In genomic region chr2:127162261-127163089, GRCh38 we compare ENCODE assay signal across 24 cellular contexts. TPM values are rescaled to one million over a fixed set of nuclear protein-coding genes. Genes with fewer than 3 reads are reported as not detected.
A peak's percentile ranks its signal among the peaks of the same experiment; 100 is the strongest.
DNase-seq lines count a peak whose midpoint lies in the region; TF ChIP-seq lines count a peak whose summit lies in the region.
"Had no signal": no experiment of that assay in that cellular context is flagged by ENCODE, and none has a peak within 500 bp of the region (broad histone marks: within the 10 kb centered on the region; RNA-seq: fewer than 3 reads in every experiment).

No MANE protein-coding gene starts in this region.

- H3K4me3 ChIP-seq in PC-9 (no peak overlapping the region), esophagus muscularis mucosa (no peak overlapping the region), MG63 (no peak overlapping the region)
- H3K4me3 ChIP-seq: GM23338, HAP-1, K562, SJCRH30 had no signal

- H3K27me3 Mint-ChIP-seq in osteocyte (ENCODE audit: unreplicated experiment), result no peaks in the 10 kb centered on the region

- no peaks in the 10 kb centered on the region for H3K9me3 Mint-ChIP-seq in osteocyte (ENCODE audit: unreplicated experiment)
- H3K9me3 Mint-ChIP-seq: CD14-positive monocyte, GM23338, HFFc6 had no signal

- POLR2A ChIA-PET in PC-9 (lab: Charles Lee; ENCODE audit: unreplicated experiment), result interaction anchor here (0.6 kb wide), 1 partner anchor 542 kb away, joined by 8 read pairs; no protein-coding TSS in a partner anchor

- H3K27ac ChIP-seq in PC-9, result no peak overlapping the region
- H3K27ac ChIP-seq in esophagus muscularis mucosa (replicated peaks in 1 of 4), result no peak overlapping the region
- H3K27ac ChIP-seq: SJCRH30 had no signal

- no TSS peak for BruUV-seq in PC-9 (replicated peaks; lab: Mats Ljungman, UMichigan)

- no peaks in the 10 kb centered on the region for H3K9me2 ChIP-seq in PC-9 (ENCODE audit: insufficient read depth)

- no peaks in the 10 kb centered on the region for H3K79me2 ChIP-seq in PC-9 (ENCODE audit: low read depth)

- TF ChIP-seq CTCF in PC-9 (conservative IDR thresholded peaks at IDR 0.05) (no peak), esophagus muscularis mucosa (IDR thresholded peaks at IDR 0.05) (no peak), osteocyte (IDR thresholded peaks at IDR 0.05) (no peak)

- 98% methylated on average over 6 of the region's 7 CpGs for WGBS in esophagus muscularis mucosa

- TF ChIP-seq EP300 in esophagus muscularis mucosa (IDR thresholded peaks at IDR 0.05), result no peak

- H4K20me1 ChIP-seq in PC-9 (ENCODE audit: insufficient read depth), result no peaks in the 10 kb centered on the region

- H3F3A ChIP-seq in PC-9 (ENCODE audit: insufficient read depth, low read depth), result peaks cover 39% of the 10 kb centered on the region

- H3K4me2 ChIP-seq in PC-9, result peak overlapping the region; percentile 3; the same call in 1 of the 2 replicates
- H3K4me2 ChIP-seq: GM23338 had no signal

- H3K27me3 ChIP-seq in PC-9 (ENCODE audit: insufficient read depth, low read depth), result no peaks in the 10 kb centered on the region
- H3K27me3 ChIP-seq in esophagus muscularis mucosa, result no peaks in the 10 kb centered on the region
- no peaks in the 10 kb centered on the region for H3K27me3 ChIP-seq in MG63
- H3K27me3 ChIP-seq: SJCRH30 had no signal

- H3K4me1 ChIP-seq in PC-9 (replicated peaks; ENCODE audit: insufficient read depth) (peaks cover 54% of the 10 kb centered on the region), esophagus muscularis mucosa (peaks cover 0 to 11% (median 0%) of the 10 kb centered on the region in 4 donors)
- H3K4me1 ChIP-seq: HAP-1 had no signal

- H3K9me3 ChIP-seq in PC-9 (ENCODE audit: insufficient read depth, low read depth), result no peaks in the 10 kb centered on the region
- no peaks in the 10 kb centered on the region for H3K9me3 ChIP-seq in esophagus muscularis mucosa
- H3K9me3 ChIP-seq in MG63, result no peaks in the 10 kb centered on the region
- H3K9me3 ChIP-seq: HAP-1, SJCRH30 had no signal

- CTCF ChIA-PET in PC-9 (lab: Charles Lee), result interaction anchor here (0.6 kb wide), 1 partner anchor 95 kb away, joined by 3 read pairs; no protein-coding TSS in a partner anchor

- intact Hi-C loops in PC-9 (cut with micrococcal nuclease; ENCODE audit: unreplicated experiment) (no loop called here), esophagus muscularis mucosa (cut with DNase I) (no loop called here)

- H3K27ac Mint-ChIP-seq in osteocyte (ENCODE audit: unreplicated experiment), result no peak overlapping the region
- H3K27ac Mint-ChIP-seq: CD14-positive monocyte; CD8-positive, alpha-beta memory T cell; GM23338; HFFc6 had no signal

- H3K36me3 ChIP-seq in PC-9 (ENCODE audit: low read depth) (no peaks in the 10 kb centered on the region), esophagus muscularis mucosa (no peaks in the 10 kb centered on the region), MG63 (no peaks in the 10 kb centered on the region)
- H3K36me3 ChIP-seq: HAP-1, SJCRH30 had no signal

- TF ChIP-seq POLR2A in esophagus muscularis mucosa (IDR thresholded peaks at IDR 0.05; ENCODE audit: low read depth), result no peak

- no peak overlapping the region for H3K4me3 Mint-ChIP-seq in osteocyte (ENCODE audit: unreplicated experiment)
- H3K4me3 Mint-ChIP-seq: CD14-positive monocyte; CD8-positive, alpha-beta memory T cell; GM23338; HFFc6 had no signal

- no peak overlapping the region for H2AFZ ChIP-seq in PC-9

- no peaks in the 10 kb centered on the region for H3K36me3 Mint-ChIP-seq in osteocyte (ENCODE audit: unreplicated experiment)
- H3K36me3 Mint-ChIP-seq: CD14-positive monocyte; CD8-positive, alpha-beta memory T cell had no signal

- H3K4me1 Mint-ChIP-seq in osteocyte (ENCODE audit: unreplicated experiment), result peaks cover 56% of the 10 kb centered on the region
- H3K4me1 Mint-ChIP-seq: CD8-positive, alpha-beta memory T cell had no signal

- DNase-seq in PC-9 (no peak), esophagus muscularis mucosa (ENCODE audit: extremely low spot score) (peak; percentile 53), osteocyte (ENCODE audit: extremely low spot score, unreplicated experiment) (peak; percentile 56), MG63 (no peak), HUDEP-2 (lab: John Stamatoyannopoulos, UW; ENCODE audit: unreplicated experiment in 76 of 76) (no peak), GF-D8 (lab: John Stamatoyannopoulos, UW) (no peak), NCI-H2107 (lab: John Stamatoyannopoulos, UW) (no peak)
- DNase-seq: Calu3; CD8-positive, alpha-beta memory T cell; HFFc6; Kasumi-1; MV-4-11; NCI-H1105; NCI-H146; NCI-H1930; NCI-H446; NCI-H524 treated with DMSO at 0.1 percent for 48 hours; NCI-H774; NK-92 treated with Interleukin-12 subunit alpha and Interleukin-12 subunit beta, amount 100 ng/mL, for 24 hours; SJCRH30 had no signal

RNA-seq across cellular contexts. Expression of gene BIN1, which starts 55.5 kb away (rescaled TPM):
- total RNA-seq in PC-9 (2021), result 87.5 and 95.6 TPM in 2 replicates
- 10 to 100 TPM; 32.4 to 78.2 (median 50.2) TPM for total RNA-seq in esophagus muscularis mucosa
- total RNA-seq in osteocyte, result 101 TPM in 2 replicates
- total RNA-seq in MG63 (2014; rRNA removed; shearing (Covaris generic); ENCODE audit: low replicate concordance), result 33.7 and 50.8 TPM in 2 replicates

RNA-seq across cellular contexts. Expression of gene CYP27C1, which starts 57.6 kb away (rescaled TPM):
- total RNA-seq in PC-9 (2021) (0.94 and 1.6 TPM in 2 replicates), esophagus muscularis mucosa (under 1 TPM in 2 of 4 donors, not detected in 2; under 0.01 to 0.26 TPM), osteocyte (21.9 and 24.9 TPM in 2 replicates)
- total RNA-seq in MG63 (2014; rRNA removed; shearing (Covaris generic); ENCODE audit: low replicate concordance), result not detected in 2 replicates
- total RNA-seq: CD8-positive, alpha-beta memory T cell; K562 had no signal

Comparison
In these comparisons a context has a peak if more than half of its experiments do, and no peak if none do; other contexts are left out.
1. DNase-seq: peak in esophagus muscularis mucosa (single experiment) and osteocyte (single experiment); none in PC-9 (0 of 2), MG63 (single experiment), HUDEP-2 (0 of 76), GF-D8 (single experiment) and NCI-H2107 (single experiment).